Comparison of ENCODE assay signal across 1 cellular context in the genomic region with DNA sequence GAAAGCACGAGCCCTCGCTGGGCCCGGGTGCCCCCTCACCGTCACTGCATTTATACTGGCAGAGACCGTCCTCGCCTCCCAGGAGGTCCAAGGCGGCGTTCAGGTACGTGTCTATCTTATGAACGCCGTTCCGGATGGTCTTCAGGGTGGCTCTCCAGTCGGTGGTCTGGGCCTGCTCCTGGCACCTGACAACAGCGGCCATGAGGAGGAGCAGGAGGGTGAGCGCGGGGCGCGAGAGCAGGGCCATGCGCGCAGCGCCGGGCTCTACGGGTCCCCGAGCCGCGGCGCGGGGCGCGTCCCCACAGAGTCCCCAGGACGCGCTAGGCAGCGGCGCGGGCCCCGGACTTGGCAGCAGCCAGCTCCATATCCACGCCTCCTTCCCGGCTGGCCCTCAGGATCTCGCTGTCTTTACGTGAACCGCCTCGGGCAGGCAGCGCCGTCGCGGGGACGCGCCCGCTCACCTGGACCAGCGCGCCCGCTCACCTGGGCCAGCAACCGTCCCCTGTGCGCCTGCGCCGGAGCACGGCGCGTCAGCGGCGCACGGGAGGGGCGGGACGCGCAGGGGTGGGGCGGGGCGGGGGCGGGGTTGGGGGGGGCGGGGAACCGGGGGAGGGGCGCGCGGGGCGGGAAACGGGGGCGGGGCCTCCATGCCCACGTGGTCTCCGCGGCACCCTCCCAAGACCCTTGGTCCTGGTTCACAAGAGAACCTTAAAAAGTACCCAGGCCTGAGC.
A peak's percentile ranks its signal among the peaks of the same experiment; 100 is the strongest.
TF ChIP-seq lines count a peak whose summit lies in the region.

A gene (minus strand): TSS at position 508 of the 731 bp plus-strand sequence. CDS start 261 bp downstream, at position 247.

TF ChIP-seq in HepG2, 621 proteins besides CTCF, POLR2A, EP300 and RAD21 (continued from another document and continues in another):
- TF ChIP-seq, protein P1, sequence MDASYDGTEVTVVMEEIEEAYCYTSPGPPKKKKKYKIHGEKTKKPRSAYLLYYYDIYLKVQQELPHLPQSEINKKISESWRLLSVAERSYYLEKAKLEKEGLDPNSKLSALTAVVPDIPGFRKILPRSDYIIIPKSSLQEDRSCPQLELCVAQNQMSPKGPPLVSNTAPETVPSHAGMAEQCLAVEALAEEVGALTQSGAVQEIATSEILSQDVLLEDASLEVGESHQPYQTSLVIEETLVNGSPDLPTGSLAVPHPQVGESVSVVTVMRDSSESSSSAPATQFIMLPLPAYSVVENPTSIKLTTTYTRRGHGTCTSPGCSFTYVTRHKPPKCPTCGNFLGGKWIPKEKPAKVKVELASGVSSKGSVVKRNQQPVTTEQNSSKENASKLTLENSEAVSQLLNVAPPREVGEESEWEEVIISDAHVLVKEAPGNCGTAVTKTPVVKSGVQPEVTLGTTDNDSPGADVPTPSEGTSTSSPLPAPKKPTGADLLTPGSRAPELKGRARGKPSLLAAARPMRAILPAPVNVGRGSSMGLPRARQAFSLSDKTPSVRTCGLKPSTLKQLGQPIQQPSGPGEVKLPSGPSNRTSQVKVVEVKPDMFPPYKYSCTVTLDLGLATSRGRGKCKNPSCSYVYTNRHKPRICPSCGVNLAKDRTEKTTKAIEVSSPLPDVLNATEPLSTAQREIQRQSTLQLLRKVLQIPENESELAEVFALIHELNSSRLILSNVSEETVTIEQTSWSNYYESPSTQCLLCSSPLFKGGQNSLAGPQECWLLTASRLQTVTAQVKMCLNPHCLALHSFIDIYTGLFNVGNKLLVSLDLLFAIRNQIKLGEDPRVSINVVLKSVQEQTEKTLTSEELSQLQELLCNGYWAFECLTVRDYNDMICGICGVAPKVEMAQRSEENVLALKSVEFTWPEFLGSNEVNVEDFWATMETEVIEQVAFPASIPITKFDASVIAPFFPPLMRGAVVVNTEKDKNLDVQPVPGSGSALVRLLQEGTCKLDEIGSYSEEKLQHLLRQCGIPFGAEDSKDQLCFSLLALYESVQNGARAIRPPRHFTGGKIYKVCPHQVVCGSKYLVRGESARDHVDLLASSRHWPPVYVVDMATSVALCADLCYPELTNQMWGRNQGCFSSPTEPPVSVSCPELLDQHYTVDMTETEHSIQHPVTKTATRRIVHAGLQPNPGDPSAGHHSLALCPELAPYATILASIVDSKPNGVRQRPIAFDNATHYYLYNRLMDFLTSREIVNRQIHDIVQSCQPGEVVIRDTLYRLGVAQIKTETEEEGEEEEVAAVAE (CRISPR knock-in tag; IDR thresholded peaks at IDR 0.05; ENCODE audit: borderline replicate concordance), result no peak
- no peak for TF ChIP-seq CBX1 (IDR thresholded peaks at IDR 0.05; ENCODE audit: low read depth)
- TF ChIP-seq ZNF761 (CRISPR knock-in tag; conservative IDR thresholded peaks at IDR 0.05), result no peak
- TF ChIP-seq ZNF260 (CRISPR knock-in tag; IDR thresholded peaks at IDR 0.05; ENCODE audit: borderline replicate concordance, low read depth), result no peak
- TF ChIP-seq NFYC (CRISPR knock-in tag; IDR thresholded peaks at IDR 0.05), result no peak
- no peak for TF ChIP-seq IRF2 (CRISPR knock-in tag; IDR thresholded peaks at IDR 0.05)
- TF ChIP-seq, protein P2, sequence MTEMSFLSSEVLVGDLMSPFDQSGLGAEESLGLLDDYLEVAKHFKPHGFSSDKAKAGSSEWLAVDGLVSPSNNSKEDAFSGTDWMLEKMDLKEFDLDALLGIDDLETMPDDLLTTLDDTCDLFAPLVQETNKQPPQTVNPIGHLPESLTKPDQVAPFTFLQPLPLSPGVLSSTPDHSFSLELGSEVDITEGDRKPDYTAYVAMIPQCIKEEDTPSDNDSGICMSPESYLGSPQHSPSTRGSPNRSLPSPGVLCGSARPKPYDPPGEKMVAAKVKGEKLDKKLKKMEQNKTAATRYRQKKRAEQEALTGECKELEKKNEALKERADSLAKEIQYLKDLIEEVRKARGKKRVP (CRISPR knock-in tag; IDR thresholded peaks at IDR 0.05), result peak in 1 of 2 experiments; percentile 21; a peak in 1 of 4 replicates
- TF ChIP-seq, protein P3, sequence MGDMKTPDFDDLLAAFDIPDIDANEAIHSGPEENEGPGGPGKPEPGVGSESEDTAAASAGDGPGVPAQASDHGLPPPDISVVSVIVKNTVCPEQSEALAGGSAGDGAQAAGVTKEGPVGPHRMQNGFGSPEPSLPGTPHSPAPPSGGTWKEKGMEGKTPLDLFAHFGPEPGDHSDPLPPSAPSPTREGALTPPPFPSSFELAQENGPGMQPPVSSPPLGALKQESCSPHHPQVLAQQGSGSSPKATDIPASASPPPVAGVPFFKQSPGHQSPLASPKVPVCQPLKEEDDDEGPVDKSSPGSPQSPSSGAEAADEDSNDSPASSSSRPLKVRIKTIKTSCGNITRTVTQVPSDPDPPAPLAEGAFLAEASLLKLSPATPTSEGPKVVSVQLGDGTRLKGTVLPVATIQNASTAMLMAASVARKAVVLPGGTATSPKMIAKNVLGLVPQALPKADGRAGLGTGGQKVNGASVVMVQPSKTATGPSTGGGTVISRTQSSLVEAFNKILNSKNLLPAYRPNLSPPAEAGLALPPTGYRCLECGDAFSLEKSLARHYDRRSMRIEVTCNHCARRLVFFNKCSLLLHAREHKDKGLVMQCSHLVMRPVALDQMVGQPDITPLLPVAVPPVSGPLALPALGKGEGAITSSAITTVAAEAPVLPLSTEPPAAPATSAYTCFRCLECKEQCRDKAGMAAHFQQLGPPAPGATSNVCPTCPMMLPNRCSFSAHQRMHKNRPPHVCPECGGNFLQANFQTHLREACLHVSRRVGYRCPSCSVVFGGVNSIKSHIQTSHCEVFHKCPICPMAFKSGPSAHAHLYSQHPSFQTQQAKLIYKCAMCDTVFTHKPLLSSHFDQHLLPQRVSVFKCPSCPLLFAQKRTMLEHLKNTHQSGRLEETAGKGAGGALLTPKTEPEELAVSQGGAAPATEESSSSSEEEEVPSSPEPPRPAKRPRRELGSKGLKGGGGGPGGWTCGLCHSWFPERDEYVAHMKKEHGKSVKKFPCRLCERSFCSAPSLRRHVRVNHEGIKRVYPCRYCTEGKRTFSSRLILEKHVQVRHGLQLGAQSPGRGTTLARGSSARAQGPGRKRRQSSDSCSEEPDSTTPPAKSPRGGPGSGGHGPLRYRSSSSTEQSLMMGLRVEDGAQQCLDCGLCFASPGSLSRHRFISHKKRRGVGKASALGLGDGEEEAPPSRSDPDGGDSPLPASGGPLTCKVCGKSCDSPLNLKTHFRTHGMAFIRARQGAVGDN (CRISPR knock-in tag; IDR thresholded peaks at IDR 0.05), result peak; percentile 97
- no peak for TF ChIP-seq FOSL2 (CRISPR knock-in tag; IDR thresholded peaks at IDR 0.05)
- TF ChIP-seq, protein P4, sequence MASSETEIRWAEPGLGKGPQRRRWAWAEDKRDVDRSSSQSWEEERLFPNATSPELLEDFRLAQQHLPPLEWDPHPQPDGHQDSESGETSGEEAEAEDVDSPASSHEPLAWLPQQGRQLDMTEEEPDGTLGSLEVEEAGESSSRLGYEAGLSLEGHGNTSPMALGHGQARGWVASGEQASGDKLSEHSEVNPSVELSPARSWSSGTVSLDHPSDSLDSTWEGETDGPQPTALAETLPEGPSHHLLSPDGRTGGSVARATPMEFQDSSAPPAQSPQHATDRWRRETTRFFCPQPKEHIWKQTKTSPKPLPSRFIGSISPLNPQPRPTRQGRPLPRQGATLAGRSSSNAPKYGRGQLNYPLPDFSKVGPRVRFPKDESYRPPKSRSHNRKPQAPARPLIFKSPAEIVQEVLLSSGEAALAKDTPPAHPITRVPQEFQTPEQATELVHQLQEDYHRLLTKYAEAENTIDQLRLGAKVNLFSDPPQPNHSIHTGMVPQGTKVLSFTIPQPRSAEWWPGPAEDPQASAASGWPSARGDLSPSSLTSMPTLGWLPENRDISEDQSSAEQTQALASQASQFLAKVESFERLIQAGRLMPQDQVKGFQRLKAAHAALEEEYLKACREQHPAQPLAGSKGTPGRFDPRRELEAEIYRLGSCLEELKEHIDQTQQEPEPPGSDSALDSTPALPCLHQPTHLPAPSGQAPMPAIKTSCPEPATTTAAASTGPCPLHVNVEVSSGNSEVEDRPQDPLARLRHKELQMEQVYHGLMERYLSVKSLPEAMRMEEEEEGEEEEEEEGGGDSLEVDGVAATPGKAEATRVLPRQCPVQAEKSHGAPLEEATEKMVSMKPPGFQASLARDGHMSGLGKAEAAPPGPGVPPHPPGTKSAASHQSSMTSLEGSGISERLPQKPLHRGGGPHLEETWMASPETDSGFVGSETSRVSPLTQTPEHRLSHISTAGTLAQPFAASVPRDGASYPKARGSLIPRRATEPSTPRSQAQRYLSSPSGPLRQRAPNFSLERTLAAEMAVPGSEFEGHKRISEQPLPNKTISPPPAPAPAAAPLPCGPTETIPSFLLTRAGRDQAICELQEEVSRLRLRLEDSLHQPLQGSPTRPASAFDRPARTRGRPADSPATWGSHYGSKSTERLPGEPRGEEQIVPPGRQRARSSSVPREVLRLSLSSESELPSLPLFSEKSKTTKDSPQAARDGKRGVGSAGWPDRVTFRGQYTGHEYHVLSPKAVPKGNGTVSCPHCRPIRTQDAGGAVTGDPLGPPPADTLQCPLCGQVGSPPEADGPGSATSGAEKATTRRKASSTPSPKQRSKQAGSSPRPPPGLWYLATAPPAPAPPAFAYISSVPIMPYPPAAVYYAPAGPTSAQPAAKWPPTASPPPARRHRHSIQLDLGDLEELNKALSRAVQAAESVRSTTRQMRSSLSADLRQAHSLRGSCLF (CRISPR knock-in tag; IDR thresholded peaks at IDR 0.05; ENCODE audit: borderline replicate concordance), result no peak
- no peak for TF ChIP-seq ATF7 (IDR thresholded peaks at IDR 0.05)
- TF ChIP-seq ATF7 (CRISPR knock-in tag; IDR thresholded peaks at IDR 0.05), result no peak
- TF ChIP-seq ZNF777 (CRISPR knock-in tag; IDR thresholded peaks at IDR 0.05), result peak; percentile 79
- no peak; the same call in 1 of the 2 replicates for TF ChIP-seq FOXO1 (CRISPR knock-in tag; IDR thresholded peaks at IDR 0.05)
- TF ChIP-seq ZFP37 (CRISPR knock-in tag; IDR thresholded peaks at IDR 0.05; ENCODE audit: borderline replicate concordance), result no peak
- TF ChIP-seq TEAD2 (CRISPR knock-in tag; IDR thresholded peaks at IDR 0.05), result no peak
- peak; percentile 65 for TF ChIP-seq SAP130 (CRISPR knock-in tag; IDR thresholded peaks at IDR 0.05; ENCODE audit: low read depth)
- TF ChIP-seq MIXL1 (CRISPR knock-in tag; IDR thresholded peaks at IDR 0.05), result no peak
- TF ChIP-seq, protein P5, sequence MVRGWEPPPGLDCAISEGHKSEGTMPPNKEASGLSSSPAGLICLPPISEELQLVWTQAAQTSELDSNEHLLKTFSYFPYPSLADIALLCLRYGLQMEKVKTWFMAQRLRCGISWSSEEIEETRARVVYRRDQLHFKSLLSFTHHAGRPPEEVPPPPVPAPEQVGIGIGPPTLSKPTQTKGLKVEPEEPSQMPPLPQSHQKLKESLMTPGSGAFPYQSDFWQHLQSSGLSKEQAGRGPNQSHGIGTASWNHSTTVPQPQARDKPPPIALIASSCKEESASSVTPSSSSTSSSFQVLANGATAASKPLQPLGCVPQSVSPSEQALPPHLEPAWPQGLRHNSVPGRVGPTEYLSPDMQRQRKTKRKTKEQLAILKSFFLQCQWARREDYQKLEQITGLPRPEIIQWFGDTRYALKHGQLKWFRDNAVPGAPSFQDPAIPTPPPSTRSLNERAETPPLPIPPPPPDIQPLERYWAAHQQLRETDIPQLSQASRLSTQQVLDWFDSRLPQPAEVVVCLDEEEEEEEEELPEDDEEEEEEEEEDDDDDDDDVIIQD (CRISPR knock-in tag; IDR thresholded peaks at IDR 0.05; ENCODE audit: low read depth), result no peak
- TF ChIP-seq JDP2 (CRISPR knock-in tag; IDR thresholded peaks at IDR 0.05; ENCODE audit: borderline replicate concordance), result no peak; the same call in 1 of the 2 replicates
- TF ChIP-seq ZNF264 (CRISPR knock-in tag; IDR thresholded peaks at IDR 0.05), result no peak
- TF ChIP-seq, protein P6, sequence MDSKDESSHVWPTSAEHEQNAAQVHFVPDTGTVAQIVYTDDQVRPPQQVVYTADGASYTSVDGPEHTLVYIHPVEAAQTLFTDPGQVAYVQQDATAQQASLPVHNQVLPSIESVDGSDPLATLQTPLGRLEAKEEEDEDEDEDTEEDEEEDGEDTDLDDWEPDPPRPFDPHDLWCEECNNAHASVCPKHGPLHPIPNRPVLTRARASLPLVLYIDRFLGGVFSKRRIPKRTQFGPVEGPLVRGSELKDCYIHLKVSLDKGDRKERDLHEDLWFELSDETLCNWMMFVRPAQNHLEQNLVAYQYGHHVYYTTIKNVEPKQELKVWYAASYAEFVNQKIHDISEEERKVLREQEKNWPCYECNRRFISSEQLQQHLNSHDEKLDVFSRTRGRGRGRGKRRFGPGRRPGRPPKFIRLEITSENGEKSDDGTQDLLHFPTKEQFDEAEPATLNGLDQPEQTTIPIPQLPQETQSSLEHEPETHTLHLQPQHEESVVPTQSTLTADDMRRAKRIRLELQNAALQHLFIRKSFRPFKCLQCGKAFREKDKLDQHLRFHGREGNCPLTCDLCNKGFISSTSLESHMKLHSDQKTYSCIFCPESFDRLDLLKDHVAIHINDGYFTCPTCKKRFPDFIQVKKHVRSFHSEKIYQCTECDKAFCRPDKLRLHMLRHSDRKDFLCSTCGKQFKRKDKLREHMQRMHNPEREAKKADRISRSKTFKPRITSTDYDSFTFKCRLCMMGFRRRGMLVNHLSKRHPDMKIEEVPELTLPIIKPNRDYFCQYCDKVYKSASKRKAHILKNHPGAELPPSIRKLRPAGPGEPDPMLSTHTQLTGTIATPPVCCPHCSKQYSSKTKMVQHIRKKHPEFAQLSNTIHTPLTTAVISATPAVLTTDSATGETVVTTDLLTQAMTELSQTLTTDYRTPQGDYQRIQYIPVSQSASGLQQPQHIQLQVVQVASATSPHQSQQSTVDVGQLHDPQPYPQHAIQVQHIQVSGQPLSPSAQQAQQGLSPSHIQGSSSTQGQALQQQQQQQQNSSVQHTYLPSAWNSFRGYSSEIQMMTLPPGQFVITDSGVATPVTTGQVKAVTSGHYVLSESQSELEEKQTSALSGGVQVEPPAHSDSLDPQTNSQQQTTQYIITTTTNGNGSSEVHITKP (CRISPR knock-in tag; IDR thresholded peaks at IDR 0.05; ENCODE audit: low read depth), result no peak
- peak; percentile 5; the same call in 1 of the 2 replicates for TF ChIP-seq BCL6 (CRISPR knock-in tag; IDR thresholded peaks at IDR 0.05)
- TF ChIP-seq, protein P7, sequence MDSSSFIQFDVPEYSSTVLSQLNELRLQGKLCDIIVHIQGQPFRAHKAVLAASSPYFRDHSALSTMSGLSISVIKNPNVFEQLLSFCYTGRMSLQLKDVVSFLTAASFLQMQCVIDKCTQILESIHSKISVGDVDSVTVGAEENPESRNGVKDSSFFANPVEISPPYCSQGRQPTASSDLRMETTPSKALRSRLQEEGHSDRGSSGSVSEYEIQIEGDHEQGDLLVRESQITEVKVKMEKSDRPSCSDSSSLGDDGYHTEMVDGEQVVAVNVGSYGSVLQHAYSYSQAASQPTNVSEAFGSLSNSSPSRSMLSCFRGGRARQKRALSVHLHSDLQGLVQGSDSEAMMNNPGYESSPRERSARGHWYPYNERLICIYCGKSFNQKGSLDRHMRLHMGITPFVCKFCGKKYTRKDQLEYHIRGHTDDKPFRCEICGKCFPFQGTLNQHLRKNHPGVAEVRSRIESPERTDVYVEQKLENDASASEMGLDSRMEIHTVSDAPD (CRISPR knock-in tag; IDR thresholded peaks at IDR 0.05), result peak; percentile 43; the same call in 1 of the 2 replicates
- 0 out of 2 replicates have a peak, but pooled peaks have one; percentile 71 for TF ChIP-seq ZNF232 (CRISPR knock-in tag; IDR thresholded peaks at IDR 0.05; ENCODE audit: borderline replicate concordance)
- TF ChIP-seq MAZ (IDR thresholded peaks at IDR 0.05; ENCODE audit: borderline replicate concordance, low read depth, low read length), result no peak
- TF ChIP-seq MAZ (CRISPR knock-in tag; IDR thresholded peaks at IDR 0.05; ENCODE audit: low read depth), result peak; percentile 68
- TF ChIP-seq MAFF (IDR thresholded peaks at IDR 0.05; ENCODE audit: low read depth, low read length), result no peak
